Comparison of ENCODE assay signal across 23 cellular contexts in the genomic region with DNA sequence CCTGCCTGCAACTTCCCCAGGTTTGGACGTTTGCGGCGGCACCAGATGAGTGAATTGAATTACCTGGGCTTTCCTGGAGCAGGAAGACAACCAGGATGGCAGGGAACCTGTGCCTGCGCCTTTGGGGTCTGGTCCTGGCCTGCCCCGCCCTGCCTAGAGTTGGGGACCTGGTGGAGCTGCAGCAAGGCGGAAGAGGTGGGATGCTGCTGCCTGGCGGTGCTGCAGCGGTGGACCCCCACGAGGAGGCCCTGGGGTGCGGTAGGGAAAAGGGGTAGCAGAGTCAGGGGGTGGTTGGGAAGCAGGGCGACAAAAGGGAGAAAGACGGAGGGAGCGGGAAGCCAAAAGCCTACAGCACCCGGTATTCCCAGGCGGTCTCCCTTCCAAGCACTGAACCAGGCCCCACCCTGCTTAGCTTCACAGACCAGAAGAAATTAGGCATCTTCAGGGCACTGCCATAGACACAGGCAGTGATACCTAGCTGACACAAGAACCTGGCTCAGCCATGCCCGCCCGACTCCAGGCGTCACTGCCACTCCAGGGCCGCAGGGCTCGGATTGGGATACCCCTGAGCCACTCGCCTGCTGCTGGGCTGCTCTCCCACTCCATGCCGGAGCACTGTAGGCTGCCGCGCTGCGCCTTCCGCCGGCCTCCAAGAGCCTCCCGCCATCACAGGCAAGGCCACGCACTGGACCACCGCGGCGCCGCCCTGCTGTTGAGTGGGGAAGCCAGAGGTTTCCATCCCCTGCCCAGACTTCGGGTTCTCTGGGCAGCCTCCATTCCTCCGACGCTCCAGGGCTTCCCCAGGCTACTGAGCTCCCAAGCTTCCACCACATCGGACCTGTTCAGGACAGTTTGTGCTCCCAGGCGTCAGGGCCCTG.
"Had no signal": no experiment of that assay in that cellular context is flagged by ENCODE, and none has a peak within 500 bp of the region (broad histone marks: within the 10 kb centered on the region; RNA-seq: fewer than 3 reads in every experiment).

No MANE protein-coding gene starts in this region.

- H3K27me3 ChIP-seq: heart right ventricle, tibial nerve, vagina had no signal

- DNase-seq: activated CD4-positive, alpha-beta T cell treated with anti-CD3 and anti-CD28 coated beads, Interleukin-2, amount 50 U/mL, for 48 hours; activated CD8-positive, alpha-beta memory T cell treated with anti-CD3 and anti-CD28 coated beads, Interleukin-2, amount 50 U/mL, for 48 hours; activated effector memory CD4-positive, alpha-beta T cell treated with Interleukin-2 at 50 U/mL for 16 hours; activated naive CD4-positive, alpha-beta T cell treated with anti-CD3 and anti-CD28 coated beads for 36 hours; activated naive CD8-positive, alpha-beta T cell treated with anti-CD3 and anti-CD28 coated beads, Interleukin-2, amount 10 ng/mL, durations not matched to agents 7 days and 5 days; activated T-cell treated with anti-CD3 and anti-CD28 coated beads, Interleukin-2, amount 50 U/mL, for 4 hours; amniotic stem cell; endodermal cell; heart right ventricle; islet precursor cell; left colon; mesenchymal stem cell; naive thymus-derived CD8-positive, alpha-beta T cell; stimulated activated CD4-positive, alpha-beta T cell treated with anti-CD3 and anti-CD28 coated beads, Interleukin-4, amount 100 ng/mL, for 24 hours; T1000 had no signal

- H3K4me1 Mint-ChIP-seq: activated naive CD8-positive, alpha-beta T cell treated with anti-CD3 and anti-CD28 coated beads, Interleukin-2, amount 10 ng/mL, durations not matched to agents 7 days and 5 days; endodermal cell; WTC11 had no signal

- H3K4me1 ChIP-seq: breast epithelium, heart right ventricle, tibial nerve, vagina had no signal

- H3K36me3 Mint-ChIP-seq: activated naive CD8-positive, alpha-beta T cell treated with anti-CD3 and anti-CD28 coated beads, Interleukin-2, amount 10 ng/mL, durations not matched to agents 7 days and 5 days; naive thymus-derived CD8-positive, alpha-beta T cell had no signal

- H3K36me3 ChIP-seq: breast epithelium, heart right ventricle, tibial nerve, vagina had no signal

- ATAC-seq: activated T-cell treated with anti-CD3 and anti-CD28 coated beads, Interleukin-2, amount 50 U/mL, for 4 hours; heart right ventricle; left colon; naive thymus-derived CD8-positive, alpha-beta T cell; WTC11 had no signal

- H3K9me3 Mint-ChIP-seq: activated naive CD4-positive, alpha-beta T cell treated with anti-CD3 and anti-CD28 coated beads for 36 hours; activated naive CD8-positive, alpha-beta T cell treated with anti-CD3 and anti-CD28 coated beads, Interleukin-2, amount 10 ng/mL, durations not matched to agents 7 days and 5 days; stimulated activated naive CD8-positive, alpha-beta T cell treated with anti-CD3 and anti-CD28 coated beads, Interleukin-15, Interleukin-2, amounts not matched to agents 100 ng/mL and 50 ng/mL, for 24 hours had no signal

- H3K27ac Mint-ChIP-seq: activated naive CD4-positive, alpha-beta T cell treated with anti-CD3 and anti-CD28 coated beads for 36 hours; activated naive CD8-positive, alpha-beta T cell treated with anti-CD3 and anti-CD28 coated beads, Interleukin-2, amount 10 ng/mL, durations not matched to agents 7 days and 5 days; endodermal cell; naive thymus-derived CD8-positive, alpha-beta T cell; progenitor cell of endocrine pancreas; stimulated activated naive CD8-positive, alpha-beta T cell treated with anti-CD3 and anti-CD28 coated beads, Interleukin-15, Interleukin-2, amounts not matched to agents 100 ng/mL and 50 ng/mL, for 24 hours; T-helper 1 cell treated with Interleukin-12 subunit alpha and Interleukin-12 subunit beta and Interleukin-4 antibody, amounts not matched to agents 30 μg/mL and 1 μg/mL, for 36 hours; WTC11 had no signal

- H3K4me3 ChIP-seq: breast epithelium, coronary artery, heart right ventricle, tibial nerve, vagina had no signal

- H3K9me3 ChIP-seq: vagina had no signal

- H3K27me3 Mint-ChIP-seq: activated naive CD8-positive, alpha-beta T cell treated with anti-CD3 and anti-CD28 coated beads, Interleukin-2, amount 10 ng/mL, durations not matched to agents 7 days and 5 days; progenitor cell of endocrine pancreas; stimulated activated naive CD8-positive, alpha-beta T cell treated with anti-CD3 and anti-CD28 coated beads, Interleukin-15, Interleukin-2, amounts not matched to agents 100 ng/mL and 50 ng/mL, for 24 hours had no signal

- H3K27ac ChIP-seq: breast epithelium, coronary artery, heart right ventricle, tibial nerve, vagina had no signal

- H3K4me3 Mint-ChIP-seq: activated naive CD4-positive, alpha-beta T cell treated with anti-CD3 and anti-CD28 coated beads for 36 hours; activated naive CD8-positive, alpha-beta T cell treated with anti-CD3 and anti-CD28 coated beads, Interleukin-2, amount 10 ng/mL, durations not matched to agents 7 days and 5 days; activated T-cell treated with anti-CD3 and anti-CD28 coated beads, Interleukin-2, amount 50 U/mL, for 4 hours; endodermal cell; naive thymus-derived CD8-positive, alpha-beta T cell; stimulated activated naive CD8-positive, alpha-beta T cell treated with anti-CD3 and anti-CD28 coated beads, Interleukin-15, Interleukin-2, amounts not matched to agents 100 ng/mL and 50 ng/mL, for 24 hours; T-helper 1 cell treated with Interleukin-12 subunit alpha and Interleukin-12 subunit beta and Interleukin-4 antibody, amounts not matched to agents 30 μg/mL and 1 μg/mL, for 36 hours; WTC11 had no signal
